ENCODE assay signal across 12 cellular contexts in the genomic region with DNA sequence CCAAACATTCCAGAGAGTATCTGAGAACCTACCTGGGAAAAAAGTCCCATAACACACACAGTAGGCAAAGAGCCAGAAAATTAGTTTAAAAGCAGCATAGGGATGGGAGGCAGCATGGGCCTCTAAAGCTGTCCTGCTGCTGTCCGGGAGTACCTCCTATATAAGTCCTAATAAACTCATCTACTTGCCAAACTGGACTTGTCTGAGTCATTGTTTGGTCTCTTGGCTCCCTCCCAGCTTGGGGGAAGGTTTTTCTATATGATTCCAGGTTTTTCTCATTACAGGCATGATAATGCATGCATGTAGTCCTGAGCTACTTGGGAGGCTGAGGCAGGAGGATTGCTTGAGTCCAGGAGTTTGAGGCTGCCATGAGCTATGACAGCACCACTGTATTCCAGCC. TPM values are rescaled to one million over a fixed set of nuclear protein-coding genes. Genes with fewer than 3 reads are reported as not detected.
DNase-seq lines count a peak whose midpoint lies in the region; TF ChIP-seq lines count a peak whose summit lies in the region.
"Had no signal": no experiment of that assay in that cellular context is flagged by ENCODE, and none has a peak within 500 bp of the region (broad histone marks: within the 10 kb centered on the region; RNA-seq: fewer than 3 reads in every experiment).

No MANE protein-coding gene starts in this region.

- in situ Hi-C loops in astrocyte of the cerebellum (cut with HindIII; ENCODE audit: low sequenced_read_pairs) = no loop called here

- H3K4me3 ChIP-seq in astrocyte of the cerebellum (ENCODE audit: low read depth, low read length) = no peak overlapping the region
- H3K4me3 ChIP-seq: left ventricle myocardium inferior had no signal

- no peak for TF ChIP-seq CTCF in astrocyte of the cerebellum (IDR thresholded peaks at IDR 0.05; ENCODE audit: low read depth, low read length, missing control alignments)

- DNase-seq in AG08395 (ENCODE audit: low spot score) (peak; percentile 35), HT1080 (ENCODE audit: low read depth) (peak; percentile 92), astrocyte of the cerebellum (ENCODE audit: low read depth) (peak; percentile 58), kidney tubule cell (ENCODE audit: low spot score) (peak; percentile 62), dedifferentiated amniotic fluid mesenchymal stem cell (ENCODE audit: extremely low spot score) (no peak), NK-92 (lab: John Stamatoyannopoulos, UW; ENCODE audit: unreplicated experiment) (no peak), NCI-H2171 (lab: John Stamatoyannopoulos, UW) (no peak)
- DNase-seq in activated CD4-positive, CD25-positive, alpha-beta regulatory T cell treated with anti-CD3 and anti-CD28 coated beads, Interleukin-2, amount 50 U/mL, for 72 hours = no peak
- DNase-seq: activated naive CD4-positive, alpha-beta T cell; CD8-positive, alpha-beta memory T cell; left ventricle myocardium inferior; NK-92 treated with Interleukin-12 subunit alpha and Interleukin-12 subunit beta, amount 100 ng/mL, for 24 hours had no signal

RNA-seq across cellular contexts. Expression of a gene that starts 17.5 kb away (rescaled TPM):
- 33.5 and 48.7 TPM in 2 replicates for total RNA-seq in HT1080 (2014; rRNA removed; shearing (Covaris generic))
- polyA plus RNA-seq in HT1080 (2015; cell fraction: cytosol; rRNA removed) = 40.7 and 49.7 TPM in 2 replicates
- 43.1 and 50.2 TPM in 2 replicates for polyA plus RNA-seq in HT1080 (2015; cell fraction: nucleus; rRNA removed)

Comparison
In these comparisons a context has a peak if more than half of its experiments do, and no peak if none do; other contexts are left out.
1. DNase-seq: peak in AG08395 (single experiment), HT1080 (single experiment), astrocyte of the cerebellum (single experiment) and kidney tubule cell (single experiment); none in dedifferentiated amniotic fluid mesenchymal stem cell (single experiment), activated CD4-positive, CD25-positive, alpha-beta regulatory T cell treated with anti-CD3 and anti-CD28 coated beads, Interleukin-2, amount 50 U/mL, for 72 hours (single experiment), NK-92 (single experiment) and NCI-H2171 (single experiment).